25 cellular contexts compared by ENCODE assay signal in genomic region chr9:6449086-6449485, GRCh38. TPM values are rescaled to one million over a fixed set of nuclear protein-coding genes. Genes with fewer than 3 reads are reported as not detected.
A peak's percentile ranks its signal among the peaks of the same experiment; 100 is the strongest.
DNase-seq lines count a peak whose midpoint lies in the region; ATAC-seq, FAIRE-seq and TF ChIP-seq lines count a peak whose summit lies in the region.
"Had no signal": no experiment of that assay in that cellular context is flagged by ENCODE, and none has a peak within 500 bp of the region (broad histone marks: within the 10 kb centered on the region; RNA-seq: fewer than 3 reads in every experiment).

No MANE protein-coding gene starts in this region.

- H3K36me3 ChIP-seq in GM23338 (ENCODE audit: insufficient read depth) (no peaks in the 10 kb centered on the region), K562 (ENCODE audit: control insufficient read depth, insufficient read depth, low read length) (no peaks in the 10 kb centered on the region)
- H3K36me3 ChIP-seq: ovary, thoracic aorta, uterus had no signal

- H2AFZ ChIP-seq in GM23338, result no peak overlapping the region
- no peak overlapping the region for H2AFZ ChIP-seq in K562 (ENCODE audit: low read depth, low read length)

- H3K4me1 Mint-ChIP-seq in CD4-positive, alpha-beta T cell (ENCODE audit: low read depth), result peaks cover 71% of the 10 kb centered on the region
- H3K4me1 Mint-ChIP-seq in GM23338, result peaks cover 23% of the 10 kb centered on the region; the same call in 2 of the 3 replicates
- peaks cover 68 to 69% of the 10 kb centered on the region in 2 donors for H3K4me1 Mint-ChIP-seq in natural killer cell

- intact Hi-C loops in CD4-positive, alpha-beta T cell (cut with DNase I, micrococcal nuclease), result no loop called here
- intact Hi-C loops in K562 (cut with micrococcal nuclease) (no loop called here), natural killer cell (cut with micrococcal nuclease) (no loop called here)

- in situ Hi-C loops in K562 (cut with MboI), result no loop called here

- peaks cover 17% of the 10 kb centered on the region; the same call in 1 of the 2 replicates for H4K20me1 ChIP-seq in GM23338 (replicated peaks; ENCODE audit: insufficient read depth)
- peaks cover 9% of the 10 kb centered on the region; the same call in 1 of the 2 replicates for H4K20me1 ChIP-seq in K562 (replicated peaks; ENCODE audit: control insufficient read depth, insufficient read depth, low read length)

- no peaks in the 10 kb centered on the region for H3K9me3 Mint-ChIP-seq in CD4-positive, alpha-beta T cell
- H3K9me3 Mint-ChIP-seq in GM23338 (no peaks in the 10 kb centered on the region), natural killer cell (no peaks in the 10 kb centered on the region)
- H3K9me3 Mint-ChIP-seq: stimulated activated effector memory CD8-positive, alpha-beta T cell treated with anti-CD3 and anti-CD28 coated beads, Interleukin-12 subunit alpha, Interleukin-12 subunit beta, amount 100 ng/mL, for 72 hours had no signal

- 67% methylated on average over 1 of the region's 1 CpG for WGBS in K562 (ENCODE audit: insufficient coverage, low coverage, missing lambda C conversion rate)

- no peaks in the 10 kb centered on the region for H3K27me3 Mint-ChIP-seq in CD4-positive, alpha-beta T cell
- H3K27me3 Mint-ChIP-seq in GM23338 (ENCODE audit: insufficient read depth, low read depth, poor library complexity) (peaks cover 1% of the 10 kb centered on the region), natural killer cell (ENCODE audit: low read depth in 2 of 2) (no peaks in the 10 kb centered on the region)
- H3K27me3 Mint-ChIP-seq: activated CD4-positive, alpha-beta T cell treated with anti-CD3 and anti-CD28 coated beads, Interleukin-2, amount 10 ng/mL, durations not matched to agents 7 days and 5 days; activated naive CD8-positive, alpha-beta T cell had no signal

- no peak for DNase-seq in CD4-positive, alpha-beta T cell
- DNase-seq in GM23338 (ENCODE audit: low spot score) (no peak), K562 (ENCODE audit: extremely low read depth in 1 of 4, low spot score in 3 of 4) (no peak), natural killer cell (no peak), caudate nucleus (lab: John Stamatoyannopoulos, UW) (no peak), MV-4-11 (lab: John Stamatoyannopoulos, UW) (no peak), SKM-1 (lab: John Stamatoyannopoulos, UW; ENCODE audit: unreplicated experiment) (no peak)
- DNase-seq: activated CD4-positive, alpha-beta T cell treated with anti-CD3 and anti-CD28 coated beads, Interleukin-2, amount 10 ng/mL, durations not matched to agents 7 days and 5 days; aorta; C1 segment of cervical spinal cord; cerebellar nuclear complex; DMS 273 treated with DMSO at 0.1 percent for 48 hours; NCI-H1105; NCI-H2029; NCI-H2227 treated with DMSO at 0.1 percent for 48 hours; ovary; RPMI8226; spleen; stimulated activated CD4-positive, alpha-beta T cell treated with anti-CD3 and anti-CD28 coated beads, Interleukin-2, amount 100 ng/mL, for 48 hours; uterus had no signal

- no peak for TF ChIP-seq RAD21 in K562 (CRISPR knock-in tag; conservative IDR thresholded peaks at IDR 0.05 in 1 of 2, IDR thresholded peaks at IDR 0.05 in 1 of 2)

- no peaks in the 10 kb centered on the region for H3K27me3 ChIP-seq in CD4-positive, alpha-beta T cell (ENCODE audit: control insufficient read depth, insufficient read depth, low read length)
- H3K27me3 ChIP-seq in GM23338 (ENCODE audit: insufficient read depth) (no peaks in the 10 kb centered on the region), K562 (ENCODE audit: control insufficient read depth in 2 of 2, insufficient read depth in 2 of 2, low read length in 2 of 2) (no peaks in the 10 kb centered on the region)
- H3K27me3 ChIP-seq: ovary, spleen, uterus had no signal

- H3K9me2 ChIP-seq in GM23338 (ENCODE audit: insufficient read depth), result no peaks in the 10 kb centered on the region

- TF ChIP-seq EP300 in K562 (IDR thresholded peaks at IDR 0.05; ENCODE audit: low read length), result no peak

- BruUV-seq in K562 (replicated peaks; lab: Mats Ljungman, UMichigan), result no TSS peak

- H3K27ac Mint-ChIP-seq in CD4-positive, alpha-beta T cell, result peak overlapping the region; percentile 11
- no peak overlapping the region for H3K27ac Mint-ChIP-seq in GM23338
- H3K27ac Mint-ChIP-seq in natural killer cell, result peak overlapping the region; percentile 28 to 33
- H3K27ac Mint-ChIP-seq: activated CD4-positive, alpha-beta T cell treated with anti-CD3 and anti-CD28 coated beads, Interleukin-2, amount 10 ng/mL, durations not matched to agents 7 days and 5 days; activated naive CD8-positive, alpha-beta T cell; stimulated activated effector memory CD8-positive, alpha-beta T cell treated with anti-CD3 and anti-CD28 coated beads, Interleukin-12 subunit alpha, Interleukin-12 subunit beta, amount 100 ng/mL, for 72 hours had no signal

- no peaks in the 10 kb centered on the region for H3F3A ChIP-seq in GM23338 (replicated peaks; ENCODE audit: low read depth)

- no peaks in the 10 kb centered on the region for H3K9me3 ChIP-seq in CD4-positive, alpha-beta T cell (ENCODE audit: control insufficient read depth, low read length)
- H3K9me3 ChIP-seq in K562 (replicated peaks; ENCODE audit: control insufficient read depth, insufficient read depth, low read depth, low read length), result no peaks in the 10 kb centered on the region
- H3K9me3 ChIP-seq: ovary, spleen, thoracic aorta, uterus had no signal

- H3K4me2 ChIP-seq in GM23338 (no peak overlapping the region), K562 (ENCODE audit: insufficient read depth, low read length) (no peak overlapping the region)

- peaks cover 54% of the 10 kb centered on the region for H3K36me3 Mint-ChIP-seq in CD4-positive, alpha-beta T cell (ENCODE audit: low read depth)
- H3K36me3 Mint-ChIP-seq in GM23338 (ENCODE audit: low read depth) (peaks cover 3% of the 10 kb centered on the region; the same call in 1 of the 3 replicates), natural killer cell (no peaks in the 10 kb centered on the region)

- ATAC-seq in CD4-positive, alpha-beta T cell (ENCODE audit: poor library complexity), result no peak
- peak; percentile 32; the same call in 1 of the 3 replicates for ATAC-seq in GM23338
- ATAC-seq in K562, result peak; percentile 47
- ATAC-seq in natural killer cell, result peak in 1 of 3 donors; percentile 37

- no peak for TF ChIP-seq CTCF in CD4-positive, alpha-beta T cell (IDR thresholded peaks at IDR 0.05)
- TF ChIP-seq CTCF in GM23338 (conservative IDR thresholded peaks at IDR 0.05; ENCODE audit: low read depth in 2 of 2), result no peak
- no peak for TF ChIP-seq CTCF in K562 (IDR thresholded peaks at IDR 0.05 in 2 of 3, conservative IDR thresholded peaks at IDR 0.05 in 1 of 3; ENCODE audit: insufficient read depth in 2 of 3, low read depth in 1 of 3, low read length in 3 of 3)
- no peak for TF ChIP-seq CTCF in natural killer cell (IDR thresholded peaks at IDR 0.05)

- H3K9me1 ChIP-seq in K562 (ENCODE audit: control insufficient read depth, insufficient read depth, low read length), result no peaks in the 10 kb centered on the region

- no peak for TF ChIP-seq POLR2A in K562 (conservative IDR thresholded peaks at IDR 0.05)

- no peak overlapping the region for H3K27ac ChIP-seq in CD4-positive, alpha-beta T cell (ENCODE audit: low read depth, low read length)
- peak overlapping the region; percentile 42; the same call in 1 of the 2 replicates for H3K27ac ChIP-seq in GM23338 (ENCODE audit: low read depth)
- H3K27ac ChIP-seq in K562 (ENCODE audit: extremely low read depth, low read depth, low read length), result no peak overlapping the region
- no peak overlapping the region for H3K27ac ChIP-seq in caudate nucleus (ENCODE audit: low read depth, low read length)
- H3K27ac ChIP-seq: epithelial cell of prostate, ovary, spleen, thoracic aorta, uterus had no signal

- CTCF ChIA-PET in CD4-positive, alpha-beta T cell (lab: Charles Lee), result no interaction called here
- CTCF ChIA-PET in K562 (lab: Yijun Ruan, JAX; ENCODE audit: low intra/inter-chr PET ratio), result no interaction called here

- no peak for FAIRE-seq in K562 (lab: Jason Lieb, UNC)
- FAIRE-seq: H1 had no signal

- H3K9ac ChIP-seq in K562 (ENCODE audit: insufficient read depth in 1 of 2, low read depth in 2 of 2, low read length in 2 of 2), result no peak overlapping the region

- H3K4me1 ChIP-seq in GM23338 (ENCODE audit: insufficient read depth) (peaks cover 8% of the 10 kb centered on the region; the same call in 1 of the 2 replicates), K562 (replicated peaks in 1 of 2; ENCODE audit: control insufficient read depth in 2 of 2, insufficient read depth in 2 of 2, low read length in 2 of 2) (0 out of 5 replicates have a peak, but pooled peaks cover 0 to 2% of the 10 kb centered on the region in 2 experiments)

- POLR2A ChIA-PET in CD4-positive, alpha-beta T cell (lab: Charles Lee), result interaction anchor here (1.7 kb wide), 1 partner anchor 36 kb away, joined by 6 read pairs; the partner anchor contains the start of gene UHRF2
- POLR2A ChIA-PET in K562 (lab: Yijun Ruan, JAX), result no interaction called here

- H3K4me3 ChIP-seq in GM23338 (no peak overlapping the region), K562 (no peak overlapping the region)
- H3K4me3 ChIP-seq: ovary, spleen, thoracic aorta, uterus had no signal

- H3K79me2 ChIP-seq in GM23338 (replicated peaks; ENCODE audit: insufficient read depth), result peaks cover 96% of the 10 kb centered on the region
- peaks cover 62% of the 10 kb centered on the region for H3K79me2 ChIP-seq in K562 (ENCODE audit: control insufficient read depth, insufficient read depth, low read length)

- no peak overlapping the region for H3K4me3 Mint-ChIP-seq in CD4-positive, alpha-beta T cell
- no peak overlapping the region for H3K4me3 Mint-ChIP-seq in GM23338
- no peak overlapping the region for H3K4me3 Mint-ChIP-seq in natural killer cell
- H3K4me3 Mint-ChIP-seq: activated CD4-positive, alpha-beta T cell treated with anti-CD3 and anti-CD28 coated beads, Interleukin-2, amount 10 ng/mL, durations not matched to agents 7 days and 5 days; activated naive CD8-positive, alpha-beta T cell; stimulated activated effector memory CD8-positive, alpha-beta T cell treated with anti-CD3 and anti-CD28 coated beads, Interleukin-12 subunit alpha, Interleukin-12 subunit beta, amount 100 ng/mL, for 72 hours had no signal

RNA-seq across cellular contexts. Expression of gene UHRF2, which starts 36.1 kb away (rescaled TPM):
- 100 to 1,000 TPM; 141 to 149 TPM for total RNA-seq in CD4-positive, alpha-beta T cell
- total RNA-seq in GM23338 (2014; rRNA removed; shearing (Covaris generic)), result 47.4 and 51.6 TPM in 2 replicates
- polyA plus RNA-seq in GM23338 (2016; fragmentation: Nextera tagmentation; extraction: Ambion mirVana) (13.3 and 15.1 TPM in 2 replicates), K562 (2011; rRNA removed) (35.8 and 39.0 TPM in 2 replicates), K562 (2014; fragmentation: Illumina TruSeq; extraction: Trizol) (17.2 and 20.1 TPM in 2 replicates), K562 (2014; fragmentation: Nextera tagmentation; extraction: Ambion mirVana) (1 to 10 TPM; 5.6 to 7.6 TPM), K562 (2014; rRNA removed) (19.0 and 20.7 TPM in 2 replicates)
- 69.4 and 136 TPM in 2 replicates for total RNA-seq in K562 (2011; cell fraction: chromatin; rRNA removed; ENCODE audit: low replicate concordance)
- 28.0 and 36.7 TPM in 2 replicates for total RNA-seq in K562 (2011; cell fraction: nucleolus; rRNA removed)
- 76.6 and 118 TPM in 2 replicates for total RNA-seq in K562 (2011; cell fraction: nucleoplasm; rRNA removed)
- total RNA-seq in K562 (2014; rRNA removed) (17.8 and 20.8 TPM in 2 replicates), K562 (2014; rRNA removed; fragmentation: Illumina TruSeq; extraction: Trizol) (23.7 and 25.2 TPM in 2 replicates), K562 (2015; rRNA removed; fragmentation: Illumina TruSeq; extraction: Trizol) (20.2 and 21.0 TPM in 2 replicates), K562 (2021) (19.4 and 20.3 TPM in 2 replicates), natural killer cell (100 to 1,000 TPM; 118 to 130 (median 120) TPM)
- polyA plus RNA-seq in K562 (2011; cell fraction: cytosol; rRNA removed), result 10.2 and 20.2 TPM in 2 replicates
- 112 and 120 TPM in 2 replicates for polyA plus RNA-seq in K562 (2011; cell fraction: nucleus; rRNA removed)
- 12.3 and 15.9 TPM in 2 replicates for polyA plus RNA-seq in K562 (2012)
- polyA minus RNA-seq in K562 (2011; rRNA and poly(A)+ RNA removed), result 47.0 and 55.5 TPM in 2 replicates
- polyA minus RNA-seq in K562 (2011; cell fraction: cytosol; rRNA and poly(A)+ RNA removed), result 13.0 and 24.7 TPM in 2 replicates
- polyA minus RNA-seq in K562 (2011; cell fraction: nucleus; rRNA and poly(A)+ RNA removed), result 55.1 and 81.0 TPM in 2 replicates
